Comparison of ENCODE assay signal across 15 cellular contexts in the genomic region with DNA sequence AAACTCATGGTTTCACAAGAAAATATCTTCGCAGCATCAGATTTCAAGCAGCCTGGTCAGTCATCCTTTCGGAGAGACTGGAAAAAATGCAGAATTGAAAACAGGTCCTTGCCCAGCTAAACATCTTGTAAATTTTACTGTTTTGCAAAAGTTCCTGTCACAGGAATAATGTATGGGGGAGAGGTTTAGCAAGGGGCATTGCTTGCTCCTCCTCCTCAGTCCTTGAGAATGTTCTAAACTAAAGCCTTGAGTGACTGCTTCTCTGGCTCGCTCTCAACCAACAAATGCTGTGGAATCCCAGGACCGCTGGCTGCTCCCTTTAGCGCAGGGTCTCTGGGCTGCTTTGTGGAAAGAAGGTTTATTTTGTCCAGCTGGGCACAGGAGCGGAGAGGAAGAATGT. TPM values are rescaled to one million over a fixed set of nuclear protein-coding genes. Genes with fewer than 3 reads are reported as not detected.
DNase-seq lines count a peak whose midpoint lies in the region; ATAC-seq and TF ChIP-seq lines count a peak whose summit lies in the region.
"Had no signal": no experiment of that assay in that cellular context is flagged by ENCODE, and none has a peak within 500 bp of the region (broad histone marks: within the 10 kb centered on the region; RNA-seq: fewer than 3 reads in every experiment).

No MANE protein-coding gene starts in this region.

- H3K27ac ChIP-seq in ascending aorta (peak overlapping the region; percentile 60 to 71), sigmoid colon (peak overlapping the region; percentile 4 to 91 (median 86))
- H3K27ac ChIP-seq: VCaP had no signal

- DNase-seq in CD1c-positive myeloid dendritic cell (ENCODE audit: extremely low spot score) (peak; percentile 79), ascending aorta (ENCODE audit: low spot score in 2 of 2) (no peak), hepatic stellate cell (ENCODE audit: low spot score) (peak; percentile 21), sigmoid colon (no peak), RPMI8226 (no peak), kidney glomerular epithelial cell (lab: John Stamatoyannopoulos, UW) (no peak)
- DNase-seq in activated naive CD4-positive, alpha-beta T cell treated with Interleukin-2 at 50 U/mL for 16 hours: no peak
- DNase-seq: activated naive CD8-positive, alpha-beta T cell treated with anti-CD3 and anti-CD28 coated beads for 36 hours; effector CD4-positive, alpha-beta T cell; left colon; NK-92 treated with Interleukin-12 subunit alpha and Interleukin-12 subunit beta, amount 100 ng/mL, for 24 hours; occipital lobe had no signal

- H3K4me1 ChIP-seq in ascending aorta: peaks cover 30 to 49% of the 10 kb centered on the region in 2 donors
- H3K4me1 ChIP-seq in sigmoid colon: peaks cover 0 to 58% (median 41%) of the 10 kb centered on the region in 4 donors

- H3K27me3 ChIP-seq in ascending aorta (no peaks in the 10 kb centered on the region), sigmoid colon (no peaks in the 10 kb centered on the region)

- TF ChIP-seq CTCF in ascending aorta (IDR thresholded peaks at IDR 0.05): no peak
- no peak for TF ChIP-seq CTCF in sigmoid colon (IDR thresholded peaks at IDR 0.05)

- H3K4me3 ChIP-seq in ascending aorta (no peak overlapping the region), sigmoid colon (no peak overlapping the region)

- no peak for ATAC-seq in GM19324 (IDR thresholded peaks at IDR 0.05; ENCODE audit: low FRiP score, unreplicated experiment)
- ATAC-seq: left colon had no signal

- intact Hi-C loops in ascending aorta (cut with DNase I): no loop called here
- intact Hi-C loops in sigmoid colon (cut with DNase I): loop anchor here (5.0 kb wide), 1 partner anchor 59 kb away; no protein-coding TSS in a partner anchor

- no peak for TF ChIP-seq EP300 in sigmoid colon (IDR thresholded peaks at IDR 0.05)

- H3K36me3 ChIP-seq in ascending aorta (no peaks in the 10 kb centered on the region), sigmoid colon (no peaks in the 10 kb centered on the region)

- H3K9me3 ChIP-seq in ascending aorta (no peaks in the 10 kb centered on the region), sigmoid colon (no peaks in the 10 kb centered on the region)

- WGBS in sigmoid colon, 2 donors: 80 to 93% methylated on average over 6 of the region's 6 CpGs

- no peak for TF ChIP-seq POLR2A in sigmoid colon (IDR thresholded peaks at IDR 0.05)

RNA-seq across cellular contexts. Expression of gene FHAD1, which starts 33.7 kb away (rescaled TPM):
- total RNA-seq in ascending aorta (not detected), sigmoid colon (1 to 10 TPM in 1 of 4 donors, under 1 TPM in 1, not detected in 2; 0.27 to 1.1 TPM)
- polyA plus RNA-seq in sigmoid colon: 1 to 10 TPM in 1 of 3 donors, under 1 TPM in 2; 0.70 to 1.8 (median 0.92) TPM
- polyA plus RNA-seq: BJ had no signal

RNA-seq across cellular contexts. Expression of gene TMEM51, which starts 59.8 kb away (rescaled TPM):
- total RNA-seq in ascending aorta (not detected), sigmoid colon (10 to 100 TPM; 12.3 to 20.7 (median 16.3) TPM)
- 10 to 100 TPM in 1 of 3 donors, 1 to 10 TPM in 2; 8.8 to 15.3 (median 9.6) TPM for polyA plus RNA-seq in sigmoid colon
- total RNA-seq: activated naive CD8-positive, alpha-beta T cell treated with anti-CD3 and anti-CD28 coated beads for 36 hours had no signal

Comparison
In these comparisons a context has a peak if more than half of its experiments do, and no peak if none do; other contexts are left out.
1. DNase-seq: peak in CD1c-positive myeloid dendritic cell (single experiment) and hepatic stellate cell (single experiment); none in ascending aorta (0 of 2), sigmoid colon (single experiment), RPMI8226 (single experiment), activated naive CD4-positive, alpha-beta T cell treated with Interleukin-2 at 50 U/mL for 16 hours (single experiment) and kidney glomerular epithelial cell (single experiment).
2. RNA of gene TMEM51, which starts 59.8 kb away (total RNA-seq): 12.3 to 20.7 TPM in sigmoid colon; not detected in ascending aorta (single experiment); every median in the first group is over 10 times any median in the second.